In genomic region chr2:152336103-152336853, GRCh38 we compare ENCODE assay signal across 1 cellular context.
TF ChIP-seq lines count a peak whose summit lies in the region.

No MANE protein-coding gene starts in this region.

TF ChIP-seq in HepG2, 621 proteins besides CTCF, POLR2A, EP300 and RAD21 (continued from another document and continues in another):
- TF ChIP-seq, protein P1, sequence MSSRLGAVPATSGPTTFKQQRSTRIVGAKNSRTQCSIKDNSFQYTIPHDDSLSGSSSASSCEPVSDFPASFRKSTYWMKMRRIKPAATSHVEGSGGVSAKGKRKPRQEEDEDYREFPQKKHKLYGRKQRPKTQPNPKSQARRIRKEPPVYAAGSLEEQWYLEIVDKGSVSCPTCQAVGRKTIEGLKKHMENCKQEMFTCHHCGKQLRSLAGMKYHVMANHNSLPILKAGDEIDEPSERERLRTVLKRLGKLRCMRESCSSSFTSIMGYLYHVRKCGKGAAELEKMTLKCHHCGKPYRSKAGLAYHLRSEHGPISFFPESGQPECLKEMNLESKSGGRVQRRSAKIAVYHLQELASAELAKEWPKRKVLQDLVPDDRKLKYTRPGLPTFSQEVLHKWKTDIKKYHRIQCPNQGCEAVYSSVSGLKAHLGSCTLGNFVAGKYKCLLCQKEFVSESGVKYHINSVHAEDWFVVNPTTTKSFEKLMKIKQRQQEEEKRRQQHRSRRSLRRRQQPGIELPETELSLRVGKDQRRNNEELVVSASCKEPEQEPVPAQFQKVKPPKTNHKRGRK (CRISPR knock-in tag; IDR thresholded peaks at IDR 0.05), result no peak
- TF ChIP-seq PRDM10 (CRISPR knock-in tag; IDR thresholded peaks at IDR 0.05; ENCODE audit: low read depth) (no peak), SP5 (CRISPR knock-in tag; IDR thresholded peaks at IDR 0.05; ENCODE audit: borderline replicate concordance, low read depth) (no peak), TMF1 (CRISPR knock-in tag; IDR thresholded peaks at IDR 0.05; ENCODE audit: low read depth) (no peak), IRF2 (CRISPR knock-in tag; IDR thresholded peaks at IDR 0.05) (0 out of 2 replicates have a peak, but pooled peaks have one; percentile 12), NFATC3 (CRISPR knock-in tag; IDR thresholded peaks at IDR 0.05) (peak; percentile 38; the same call in 1 of the 2 replicates), TAF15 (IDR thresholded peaks at IDR 0.05; ENCODE audit: low read depth, low read length, poor library complexity, severe bottlenecking) (no peak), ZNF350 (CRISPR knock-in tag; IDR thresholded peaks at IDR 0.05; ENCODE audit: borderline replicate concordance, low read depth) (no peak), ZBTB46 (CRISPR knock-in tag; IDR thresholded peaks at IDR 0.05; ENCODE audit: borderline replicate concordance) (no peak), ATF7-NPFF (CRISPR knock-in tag; IDR thresholded peaks at IDR 0.05; ENCODE audit: low read depth) (no peak), KDM5A (IDR thresholded peaks at IDR 0.05; ENCODE audit: borderline replicate concordance, low read length) (peak; percentile 2; the same call in 1 of the 2 replicates), RAD51 (IDR thresholded peaks at IDR 0.05; ENCODE audit: borderline replicate concordance) (no peak), PRMT3 (CRISPR knock-in tag; IDR thresholded peaks at IDR 0.05; ENCODE audit: borderline replicate concordance, low read depth) (no peak), ZFP90 (CRISPR knock-in tag; IDR thresholded peaks at IDR 0.05; ENCODE audit: borderline replicate concordance) (peak; percentile 89; the same call in 1 of the 2 replicates), ZNF713 (CRISPR knock-in tag; IDR thresholded peaks at IDR 0.05) (no peak), ZNF737 (CRISPR knock-in tag; IDR thresholded peaks at IDR 0.05; ENCODE audit: borderline replicate concordance) (no peak), RBAK (CRISPR knock-in tag; IDR thresholded peaks at IDR 0.05) (no peak), ZNF629 (CRISPR knock-in tag; conservative IDR thresholded peaks at IDR 0.05) (0 out of 2 replicates have a peak, but pooled peaks have one; percentile 17), ZNF556 (CRISPR knock-in tag; IDR thresholded peaks at IDR 0.05; ENCODE audit: borderline replicate concordance) (peak; percentile 19; the same call in 1 of the 2 replicates), CREBL2 (CRISPR knock-in tag; IDR thresholded peaks at IDR 0.05; ENCODE audit: borderline replicate concordance) (peak; percentile 73; the same call in 1 of the 2 replicates), NFKB2 (CRISPR knock-in tag; IDR thresholded peaks at IDR 0.05; ENCODE audit: borderline replicate concordance) (no peak), WIZ (CRISPR knock-in tag; IDR thresholded peaks at IDR 0.05) (no peak), ZNF616 (CRISPR knock-in tag; IDR thresholded peaks at IDR 0.05; ENCODE audit: low read depth) (no peak), ZNF281 (CRISPR knock-in tag; IDR thresholded peaks at IDR 0.05; ENCODE audit: borderline replicate concordance) (no peak), YY1 (IDR thresholded peaks at IDR 0.05; ENCODE audit: insufficient read depth, insufficient replicate concordance, low read depth, low read length) (peak; percentile 14), PHF5A (CRISPR knock-in tag; IDR thresholded peaks at IDR 0.05; ENCODE audit: low read depth, unreplicated experiment) (no peak), PITX1 (CRISPR knock-in tag; IDR thresholded peaks at IDR 0.05) (peak; percentile 35; the same call in 1 of the 2 replicates), ZNF484 (CRISPR knock-in tag; IDR thresholded peaks at IDR 0.05; ENCODE audit: borderline replicate concordance, low read depth) (no peak), ELF1 (CRISPR knock-in tag; IDR thresholded peaks at IDR 0.05) (no peak), ZNF75D (CRISPR knock-in tag; IDR thresholded peaks at IDR 0.05; ENCODE audit: borderline replicate concordance) (no peak), ZMYM2 (CRISPR knock-in tag; IDR thresholded peaks at IDR 0.05) (peak; percentile 44; the same call in 1 of the 2 replicates), RFX3 (CRISPR knock-in tag; IDR thresholded peaks at IDR 0.05) (no peak), MAFG (CRISPR knock-in tag; IDR thresholded peaks at IDR 0.05) (no peak), FOSL1 (CRISPR knock-in tag; IDR thresholded peaks at IDR 0.05; ENCODE audit: borderline replicate concordance) (no peak), ATF7 (IDR thresholded peaks at IDR 0.05) (no peak), ATF7 (CRISPR knock-in tag; IDR thresholded peaks at IDR 0.05) (0 out of 2 replicates have a peak, but pooled peaks have one; percentile 40), SRSF4 (IDR thresholded peaks at IDR 0.05; ENCODE audit: low read depth, low read length, poor library complexity, severe bottlenecking) (no peak), ZNF605 (CRISPR knock-in tag; IDR thresholded peaks at IDR 0.05) (peak; percentile 84)
- TF ChIP-seq, protein P2, sequence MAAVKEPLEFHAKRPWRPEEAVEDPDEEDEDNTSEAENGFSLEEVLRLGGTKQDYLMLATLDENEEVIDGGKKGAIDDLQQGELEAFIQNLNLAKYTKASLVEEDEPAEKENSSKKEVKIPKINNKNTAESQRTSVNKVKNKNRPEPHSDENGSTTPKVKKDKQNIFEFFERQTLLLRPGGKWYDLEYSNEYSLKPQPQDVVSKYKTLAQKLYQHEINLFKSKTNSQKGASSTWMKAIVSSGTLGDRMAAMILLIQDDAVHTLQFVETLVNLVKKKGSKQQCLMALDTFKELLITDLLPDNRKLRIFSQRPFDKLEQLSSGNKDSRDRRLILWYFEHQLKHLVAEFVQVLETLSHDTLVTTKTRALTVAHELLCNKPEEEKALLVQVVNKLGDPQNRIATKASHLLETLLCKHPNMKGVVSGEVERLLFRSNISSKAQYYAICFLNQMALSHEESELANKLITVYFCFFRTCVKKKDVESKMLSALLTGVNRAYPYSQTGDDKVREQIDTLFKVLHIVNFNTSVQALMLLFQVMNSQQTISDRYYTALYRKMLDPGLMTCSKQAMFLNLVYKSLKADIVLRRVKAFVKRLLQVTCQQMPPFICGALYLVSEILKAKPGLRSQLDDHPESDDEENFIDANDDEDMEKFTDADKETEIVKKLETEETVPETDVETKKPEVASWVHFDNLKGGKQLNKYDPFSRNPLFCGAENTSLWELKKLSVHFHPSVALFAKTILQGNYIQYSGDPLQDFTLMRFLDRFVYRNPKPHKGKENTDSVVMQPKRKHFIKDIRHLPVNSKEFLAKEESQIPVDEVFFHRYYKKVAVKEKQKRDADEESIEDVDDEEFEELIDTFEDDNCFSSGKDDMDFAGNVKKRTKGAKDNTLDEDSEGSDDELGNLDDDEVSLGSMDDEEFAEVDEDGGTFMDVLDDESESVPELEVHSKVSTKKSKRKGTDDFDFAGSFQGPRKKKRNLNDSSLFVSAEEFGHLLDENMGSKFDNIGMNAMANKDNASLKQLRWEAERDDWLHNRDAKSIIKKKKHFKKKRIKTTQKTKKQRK (IDR thresholded peaks at IDR 0.05; ENCODE audit: low read length), result no peak
- TF ChIP-seq, protein P3, sequence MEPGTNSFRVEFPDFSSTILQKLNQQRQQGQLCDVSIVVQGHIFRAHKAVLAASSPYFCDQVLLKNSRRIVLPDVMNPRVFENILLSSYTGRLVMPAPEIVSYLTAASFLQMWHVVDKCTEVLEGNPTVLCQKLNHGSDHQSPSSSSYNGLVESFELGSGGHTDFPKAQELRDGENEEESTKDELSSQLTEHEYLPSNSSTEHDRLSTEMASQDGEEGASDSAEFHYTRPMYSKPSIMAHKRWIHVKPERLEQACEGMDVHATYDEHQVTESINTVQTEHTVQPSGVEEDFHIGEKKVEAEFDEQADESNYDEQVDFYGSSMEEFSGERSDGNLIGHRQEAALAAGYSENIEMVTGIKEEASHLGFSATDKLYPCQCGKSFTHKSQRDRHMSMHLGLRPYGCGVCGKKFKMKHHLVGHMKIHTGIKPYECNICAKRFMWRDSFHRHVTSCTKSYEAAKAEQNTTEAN (CRISPR knock-in tag; conservative IDR thresholded peaks at IDR 0.05), result 0 out of 2 replicates have a peak, but pooled peaks have one; percentile 26
- TF ChIP-seq, protein P4, sequence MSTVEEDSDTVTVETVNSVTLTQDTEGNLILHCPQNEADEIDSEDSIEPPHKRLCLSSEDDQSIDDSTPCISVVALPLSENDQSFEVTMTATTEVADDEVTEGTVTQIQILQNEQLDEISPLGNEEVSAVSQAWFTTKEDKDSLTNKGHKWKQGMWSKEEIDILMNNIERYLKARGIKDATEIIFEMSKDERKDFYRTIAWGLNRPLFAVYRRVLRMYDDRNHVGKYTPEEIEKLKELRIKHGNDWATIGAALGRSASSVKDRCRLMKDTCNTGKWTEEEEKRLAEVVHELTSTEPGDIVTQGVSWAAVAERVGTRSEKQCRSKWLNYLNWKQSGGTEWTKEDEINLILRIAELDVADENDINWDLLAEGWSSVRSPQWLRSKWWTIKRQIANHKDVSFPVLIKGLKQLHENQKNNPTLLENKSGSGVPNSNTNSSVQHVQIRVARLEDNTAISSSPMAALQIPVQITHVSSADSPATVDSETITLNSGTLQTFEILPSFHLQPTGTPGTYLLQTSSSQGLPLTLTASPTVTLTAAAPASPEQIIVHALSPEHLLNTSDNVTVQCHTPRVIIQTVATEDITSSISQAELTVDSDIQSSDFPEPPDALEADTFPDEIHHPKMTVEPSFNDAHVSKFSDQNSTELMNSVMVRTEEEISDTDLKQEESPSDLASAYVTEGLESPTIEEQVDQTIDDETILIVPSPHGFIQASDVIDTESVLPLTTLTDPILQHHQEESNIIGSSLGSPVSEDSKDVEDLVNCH (CRISPR knock-in tag; IDR thresholded peaks at IDR 0.05), result no peak
- TF ChIP-seq, protein P5, sequence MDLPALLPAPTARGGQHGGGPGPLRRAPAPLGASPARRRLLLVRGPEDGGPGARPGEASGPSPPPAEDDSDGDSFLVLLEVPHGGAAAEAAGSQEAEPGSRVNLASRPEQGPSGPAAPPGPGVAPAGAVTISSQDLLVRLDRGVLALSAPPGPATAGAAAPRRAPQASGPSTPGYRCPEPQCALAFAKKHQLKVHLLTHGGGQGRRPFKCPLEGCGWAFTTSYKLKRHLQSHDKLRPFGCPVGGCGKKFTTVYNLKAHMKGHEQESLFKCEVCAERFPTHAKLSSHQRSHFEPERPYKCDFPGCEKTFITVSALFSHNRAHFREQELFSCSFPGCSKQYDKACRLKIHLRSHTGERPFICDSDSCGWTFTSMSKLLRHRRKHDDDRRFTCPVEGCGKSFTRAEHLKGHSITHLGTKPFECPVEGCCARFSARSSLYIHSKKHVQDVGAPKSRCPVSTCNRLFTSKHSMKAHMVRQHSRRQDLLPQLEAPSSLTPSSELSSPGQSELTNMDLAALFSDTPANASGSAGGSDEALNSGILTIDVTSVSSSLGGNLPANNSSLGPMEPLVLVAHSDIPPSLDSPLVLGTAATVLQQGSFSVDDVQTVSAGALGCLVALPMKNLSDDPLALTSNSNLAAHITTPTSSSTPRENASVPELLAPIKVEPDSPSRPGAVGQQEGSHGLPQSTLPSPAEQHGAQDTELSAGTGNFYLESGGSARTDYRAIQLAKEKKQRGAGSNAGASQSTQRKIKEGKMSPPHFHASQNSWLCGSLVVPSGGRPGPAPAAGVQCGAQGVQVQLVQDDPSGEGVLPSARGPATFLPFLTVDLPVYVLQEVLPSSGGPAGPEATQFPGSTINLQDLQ (CRISPR knock-in tag; IDR thresholded peaks at IDR 0.05), result 0 out of 2 replicates have a peak, but pooled peaks have one; percentile 57
